Comparison of ENCODE assay signal across 18 cellular contexts in the genomic region with DNA sequence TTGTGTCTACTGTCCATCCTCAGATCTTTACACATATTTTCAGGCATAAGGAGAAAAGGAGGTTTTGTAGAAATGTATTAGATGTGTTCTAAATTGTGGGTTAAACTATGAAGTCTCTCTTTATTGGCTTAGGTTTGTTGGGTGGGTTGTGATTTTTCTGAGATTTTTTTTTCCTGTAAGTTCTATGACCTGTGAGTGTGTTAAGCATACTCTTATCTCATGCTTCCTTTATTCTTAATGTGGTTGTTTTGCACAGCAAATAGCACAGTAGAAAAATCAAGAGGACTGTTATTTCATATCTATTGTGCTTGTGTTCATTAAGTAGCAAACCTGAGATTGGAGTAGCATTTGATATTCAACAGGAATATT. TPM values are rescaled to one million over a fixed set of nuclear protein-coding genes. Genes with fewer than 3 reads are reported as not detected.
A peak's percentile ranks its signal among the peaks of the same experiment; 100 is the strongest.
DNase-seq lines count a peak whose midpoint lies in the region; TF ChIP-seq lines count a peak whose summit lies in the region.
"Had no signal": no experiment of that assay in that cellular context is flagged by ENCODE, and none has a peak within 500 bp of the region (broad histone marks: within the 10 kb centered on the region; RNA-seq: fewer than 3 reads in every experiment).

No MANE protein-coding gene starts in this region.

- TF ChIP-seq CTCF in HEK293 (tag by site-specific recombination; IDR thresholded peaks at IDR 0.05) (no peak), astrocyte of the spinal cord (IDR thresholded peaks at IDR 0.05; ENCODE audit: low read depth, low read length) (no peak), neural progenitor cell (IDR thresholded peaks at IDR 0.05) (no peak)

- no peaks in the 10 kb centered on the region for H3K79me2 ChIP-seq in neural progenitor cell (ENCODE audit: low read depth)

- no peak overlapping the region for H3K9ac ChIP-seq in neural progenitor cell
- H3K9ac ChIP-seq: BLaER1 had no signal

- H3K4me1 ChIP-seq in HEK293 (ENCODE audit: control insufficient read depth, insufficient read depth, low read length) (peaks cover 18% of the 10 kb centered on the region), neural progenitor cell (peaks cover 33% of the 10 kb centered on the region)
- H3K4me1 ChIP-seq: BLaER1, Caco-2 had no signal

- peaks cover 100% of the 10 kb centered on the region for H3K27me3 ChIP-seq in neural progenitor cell

- no peaks in the 10 kb centered on the region for H3K9me3 ChIP-seq in HEK293 (ENCODE audit: control insufficient read depth, insufficient read depth, low read depth, low read length)
- H3K9me3 ChIP-seq in neural progenitor cell (ENCODE audit: low read depth), result no peaks in the 10 kb centered on the region
- H3K9me3 ChIP-seq: Caco-2 had no signal

- H4K20me1 ChIP-seq in neural progenitor cell (ENCODE audit: low read depth), result peaks cover 72% of the 10 kb centered on the region

- peak overlapping the region; percentile 35 for H3K27ac Mint-ChIP-seq in neural progenitor cell
- H3K27ac Mint-ChIP-seq: GM23338, H9, HFFc6 had no signal

- H3K27me3 Mint-ChIP-seq in neural progenitor cell (ENCODE audit: insufficient read depth, low read depth), result peaks cover 62% of the 10 kb centered on the region

- CTCF ChIA-PET in HEK293 (lab: Yijun Ruan, JAX), result interaction anchor here (0.8 to 3.1 kb wide), 8 partner anchors 12 to 199 kb away, joined by 3 to 27 read pairs (median 5); a partner anchor contains a TSS

- H2AFZ ChIP-seq in neural progenitor cell (replicated peaks), result no peak overlapping the region
- H2AFZ ChIP-seq: GM23338 had no signal

- no peaks in the 10 kb centered on the region for H3K36me3 Mint-ChIP-seq in neural progenitor cell
- H3K36me3 Mint-ChIP-seq: CD8-positive, alpha-beta memory T cell had no signal

- H3K4me3 ChIP-seq in HEK293 (ENCODE audit: low read depth, low read length), result no peak overlapping the region
- H3K4me3 ChIP-seq in astrocyte of the spinal cord (ENCODE audit: low read depth, low read length), result no peak overlapping the region
- no peak overlapping the region for H3K4me3 ChIP-seq in neural progenitor cell
- H3K4me3 ChIP-seq: BLaER1, GM12878, GM23338 had no signal

- DNase-seq in astrocyte of the spinal cord (ENCODE audit: low read depth, low spot score), result peak; percentile 17
- peak; percentile 2 for DNase-seq in iris pigment epithelial cell (ENCODE audit: low read depth)
- no peak for DNase-seq in neural progenitor cell (ENCODE audit: low spot score)
- no peak for DNase-seq in glomerular visceral epithelial cell (ENCODE audit: extremely low spot score)
- no peak for DNase-seq in DMS114 treated with DMSO at 0.1 percent for 48 hours (lab: John Stamatoyannopoulos, UW; ENCODE audit: unreplicated experiment)
- DNase-seq in DMS 273 (lab: John Stamatoyannopoulos, UW; ENCODE audit: unreplicated experiment), result no peak
- DNase-seq in effector CD4-positive, alpha-beta T cell, result no peak
- DNase-seq: 8988T; AML-193; Caco-2; CD8-positive, alpha-beta memory T cell; H9; HFFc6 had no signal

- H3K36me3 ChIP-seq in HEK293 (ENCODE audit: control insufficient read depth in 2 of 2, insufficient read depth in 1 of 2, low read length in 2 of 2) (no peaks in the 10 kb centered on the region), neural progenitor cell (no peaks in the 10 kb centered on the region)
- H3K36me3 ChIP-seq: BLaER1 had no signal

- H3F3A ChIP-seq in neural progenitor cell (ENCODE audit: low read depth), result peaks cover 47% of the 10 kb centered on the region

- H3K4me1 Mint-ChIP-seq in neural progenitor cell, result peaks cover 68% of the 10 kb centered on the region

- H3K9me3 Mint-ChIP-seq in neural progenitor cell, result no peaks in the 10 kb centered on the region
- H3K9me3 Mint-ChIP-seq: HFFc6 had no signal

- H3K4me2 ChIP-seq in neural progenitor cell, result no peak overlapping the region
- H3K4me2 ChIP-seq: BLaER1 had no signal

- no peak overlapping the region for H3K27ac ChIP-seq in HEK293 (ENCODE audit: extremely low read depth, low read depth, low read length)
- H3K27ac ChIP-seq in neural progenitor cell, result no peak overlapping the region
- H3K27ac ChIP-seq: BLaER1, HL-60 had no signal

- POLR2A ChIA-PET in HEK293 (lab: Yijun Ruan, JAX), result interaction anchor here (0.9 kb wide), 1 partner anchor 21 kb away, joined by 3 read pairs; no protein-coding TSS in a partner anchor

- peak overlapping the region; percentile 74 for H3K4me3 Mint-ChIP-seq in neural progenitor cell
- H3K4me3 Mint-ChIP-seq: CD8-positive, alpha-beta memory T cell; GM23338; H9; HFFc6 had no signal

- in situ Hi-C loops in astrocyte of the spinal cord (cut with HindIII; ENCODE audit: low sequenced_read_pairs), result no loop called here

TF ChIP-seq in HEK293, 187 proteins besides CTCF, POLR2A, EP300 and RAD21:
- TF ChIP-seq ZNF266 (tag by site-specific recombination; IDR thresholded peaks at IDR 0.05; ENCODE audit: low read depth) (no peak), ZNF792 (tag by site-specific recombination; IDR thresholded peaks at IDR 0.05) (no peak), ZNF777 (tag by site-specific recombination; IDR thresholded peaks at IDR 0.05; ENCODE audit: borderline replicate concordance) (no peak), ZNF221 (tag by site-specific recombination; IDR thresholded peaks at IDR 0.05; ENCODE audit: borderline replicate concordance) (no peak), ZNF19 (tag by site-specific recombination; IDR thresholded peaks at IDR 0.05; ENCODE audit: low read depth) (no peak), ZEB2 (tag by site-specific recombination; IDR thresholded peaks at IDR 0.05) (no peak), GFI1B (tag by site-specific recombination; IDR thresholded peaks at IDR 0.05) (peak; percentile 69), ZNF174 (tag by site-specific recombination; IDR thresholded peaks at IDR 0.05) (no peak), ZNF658 (tag by site-specific recombination; IDR thresholded peaks at IDR 0.05) (no peak)

RNA-seq across cellular contexts. Expression of a gene that starts 23.3 kb away (rescaled TPM):
- 9.1 and 21.1 TPM in 2 replicates for total RNA-seq in neural progenitor cell (ENCODE audit: low replicate concordance)
- total RNA-seq: CD8-positive, alpha-beta memory T cell; GM23338; H9 had no signal

RNA-seq across cellular contexts. Expression of a gene that starts 25.3 kb away (rescaled TPM):
- 8.3 and 9.3 TPM in 2 replicates for total RNA-seq in neural progenitor cell (ENCODE audit: low replicate concordance)
- total RNA-seq: Caco-2; CD8-positive, alpha-beta memory T cell had no signal

Comparison
In these comparisons a context has a peak if more than half of its experiments do, and no peak if none do; other contexts are left out.
1. DNase-seq: peak in astrocyte of the spinal cord (single experiment) and iris pigment epithelial cell (single experiment); none in neural progenitor cell (single experiment), glomerular visceral epithelial cell (single experiment), DMS114 treated with DMSO at 0.1 percent for 48 hours (single experiment), DMS 273 (single experiment) and effector CD4-positive, alpha-beta T cell (single experiment).